1 cellular context compared by ENCODE assay signal in genomic region chr1:66282885-66283284, GRCh38.
TF ChIP-seq lines count a peak whose summit lies in the region.

No MANE protein-coding gene starts in this region.

TF ChIP-seq in A549, 52 proteins besides CTCF, POLR2A, EP300 and RAD21 (continued from another document):
- TF ChIP-seq HMGXB4 (CRISPR knock-in tag; IDR thresholded peaks at IDR 0.05; ENCODE audit: borderline replicate concordance): no peak
- TF ChIP-seq POLR2AphosphoS2 (conservative IDR thresholded peaks at IDR 0.05; ENCODE audit: low read length): no peak
- TF ChIP-seq ESRRA (IDR thresholded peaks at IDR 0.05; ENCODE audit: borderline replicate concordance, low read length): no peak
- no peak for TF ChIP-seq EHF (CRISPR knock-in tag; IDR thresholded peaks at IDR 0.05)
- no peak for TF ChIP-seq HDAC2 (IDR thresholded peaks at IDR 0.05)
- no peak for TF ChIP-seq NPAS2 (CRISPR knock-in tag; IDR thresholded peaks at IDR 0.05; ENCODE audit: borderline replicate concordance)
- TF ChIP-seq CBX2 (IDR thresholded peaks at IDR 0.05; ENCODE audit: borderline replicate concordance, low read depth): no peak
- no peak for TF ChIP-seq MAX (IDR thresholded peaks at IDR 0.05)
